Comparison of ENCODE assay signal across 8 cellular contexts in genomic region chr20:4951299-4951698, GRCh38. TPM values are rescaled to one million over a fixed set of nuclear protein-coding genes. Genes with fewer than 3 reads are reported as not detected.
DNase-seq lines count a peak whose midpoint lies in the region; ATAC-seq and FAIRE-seq lines count a peak whose summit lies in the region.

No MANE protein-coding gene starts in this region.

- WGBS in small intestine, 3 donors: 65 to 88% (median 75%) methylated on average over 3 of the region's 3 CpGs

- FAIRE-seq in HTR-8/SVneo (lab: Jason Lieb, UNC) (no peak), small intestine (lab: Jason Lieb, UNC) (no peak)

- peak; percentile 43 for DNase-seq in HTR-8/SVneo (ENCODE audit: insufficient read length, low spot score)
- peak in 32 of 61 donors; percentile 6 to 58 (median 22) for DNase-seq in caudate nucleus (lab: John Stamatoyannopoulos, UW)
- DNase-seq in kidney glomerular epithelial cell (lab: John Stamatoyannopoulos, UW): peak; percentile 70
- DNase-seq in small intestine: no peak

- no peaks in the 10 kb centered on the region for H3K27me3 ChIP-seq in subcutaneous abdominal adipose tissue (ENCODE audit: control insufficient read depth in 5 of 5, insufficient read depth in 4 of 5, low read length in 5 of 5)
- no peaks in the 10 kb centered on the region for H3K27me3 ChIP-seq in small intestine (ENCODE audit: control insufficient read depth in 2 of 2, insufficient read depth in 2 of 2, low read length in 2 of 2)

- no peaks in the 10 kb centered on the region for H3K9me3 ChIP-seq in subcutaneous abdominal adipose tissue (ENCODE audit: control insufficient read depth in 5 of 5, low read length in 5 of 5)
- H3K9me3 ChIP-seq in small intestine (ENCODE audit: control insufficient read depth, low read depth): no peaks in the 10 kb centered on the region

- H3K36me3 ChIP-seq in subcutaneous abdominal adipose tissue (ENCODE audit: control insufficient read depth in 5 of 5, insufficient read depth in 5 of 5, low read length in 5 of 5): peaks cover 0 to 3% (median 0%) of the 10 kb centered on the region in 5 donors
- peaks cover 0 to 2% of the 10 kb centered on the region in 2 donors for H3K36me3 ChIP-seq in small intestine (ENCODE audit: control insufficient read depth in 2 of 2, insufficient read depth in 2 of 2, low read length in 2 of 2)

- H3K4me1 ChIP-seq in subcutaneous abdominal adipose tissue (ENCODE audit: control insufficient read depth in 5 of 5, insufficient read depth in 5 of 5, low read length in 5 of 5) (peaks cover 0 to 21% (median 0%) of the 10 kb centered on the region in 5 donors), small intestine (ENCODE audit: control insufficient read depth in 2 of 2, insufficient read depth in 1 of 2, low read depth in 1 of 2, low read length in 1 of 2) (peaks cover 0 to 1% of the 10 kb centered on the region in 2 donors)

- H3K9ac ChIP-seq in subcutaneous abdominal adipose tissue (ENCODE audit: low read length in 5 of 5): no peak overlapping the region

- ATAC-seq in HG03457 (IDR thresholded peaks at IDR 0.05; ENCODE audit: unreplicated experiment) (no peak), HG02759 (IDR thresholded peaks at IDR 0.05; ENCODE audit: unreplicated experiment) (no peak), HG03135 (IDR thresholded peaks at IDR 0.05; ENCODE audit: unreplicated experiment) (no peak)

- H3K27ac ChIP-seq in caudate nucleus (ENCODE audit: low read depth, low read length) (peak overlapping the region; percentile 60), subcutaneous abdominal adipose tissue (ENCODE audit: low read depth, low read length) (peak overlapping the region; percentile 11), small intestine (ENCODE audit: low read depth in 1 of 2, low read length in 1 of 2) (peak overlapping the region in 1 of 2 donors; percentile 41)

- H3K4me3 ChIP-seq in subcutaneous abdominal adipose tissue (ENCODE audit: low read depth in 1 of 5, low read length in 5 of 5) (no peak overlapping the region), small intestine (ENCODE audit: low read depth in 1 of 2, low read length in 2 of 2) (no peak overlapping the region)

RNA-seq across cellular contexts. Expression of gene SLC23A2, which starts 50.0 kb away (rescaled TPM):
- 1 to 10 TPM; 1.4 to 5.1 (median 3.4) TPM for polyA plus RNA-seq in small intestine
